Comparison of ENCODE assay signal across 14 cellular contexts in the genomic region with DNA sequence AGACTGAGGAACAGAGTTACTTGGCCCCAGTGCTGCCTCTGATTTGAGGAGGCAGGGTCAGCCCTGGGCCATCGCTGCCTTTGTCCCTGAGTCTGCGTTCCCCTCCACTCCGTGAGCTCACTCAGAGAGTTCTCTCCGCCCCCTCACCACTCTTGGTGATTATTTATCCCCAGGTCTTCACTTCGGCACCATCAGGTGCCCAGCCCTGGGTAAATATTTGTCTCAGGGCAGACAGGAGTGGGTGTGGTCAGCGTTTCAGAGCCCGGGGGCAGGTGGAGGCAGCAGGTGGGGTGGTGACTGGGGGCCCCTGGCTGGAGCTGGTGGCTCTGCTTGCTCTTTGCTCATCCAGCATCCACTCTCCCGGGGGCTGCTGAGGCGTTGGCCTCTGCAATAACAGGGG. TPM values are rescaled to one million over a fixed set of nuclear protein-coding genes. Genes with fewer than 3 reads are reported as not detected.
DNase-seq lines count a peak whose midpoint lies in the region; FAIRE-seq lines count a peak whose summit lies in the region.
"Had no signal": no experiment of that assay in that cellular context is flagged by ENCODE, and none has a peak within 500 bp of the region (broad histone marks: within the 10 kb centered on the region; RNA-seq: fewer than 3 reads in every experiment).

No MANE protein-coding gene starts in this region.

- no peak overlapping the region for H4K91ac ChIP-seq in neuronal stem cell (ENCODE audit: low read depth, low read length, poor library complexity)
- no peak overlapping the region for H4K91ac ChIP-seq in mesenchymal stem cell (ENCODE audit: low read length)

- H3K27ac ChIP-seq in neuronal stem cell (replicated peaks; ENCODE audit: low read length) = no peak overlapping the region
- H3K27ac ChIP-seq in mesenchymal stem cell (ENCODE audit: low read length, poor library complexity, severe bottlenecking) = no peak overlapping the region
- H3K27ac ChIP-seq: ovary, SK-N-MC had no signal

- no peak overlapping the region for H4K8ac ChIP-seq in neuronal stem cell (ENCODE audit: low read depth, low read length)
- no peak overlapping the region for H4K8ac ChIP-seq in mesenchymal stem cell (ENCODE audit: low read length)

- H3K27me3 ChIP-seq in neuronal stem cell (ENCODE audit: control insufficient read depth in 3 of 3, insufficient read depth in 3 of 3, low read depth in 1 of 3, low read length in 3 of 3) (no peaks in the 10 kb centered on the region), mesenchymal stem cell (ENCODE audit: control insufficient read depth in 1 of 2, insufficient read depth in 1 of 2, low read length in 2 of 2) (no peaks in the 10 kb centered on the region)
- H3K27me3 ChIP-seq: ovary had no signal

- H3K79me1 ChIP-seq in neuronal stem cell (ENCODE audit: low read depth, low read length) (peaks cover 33% of the 10 kb centered on the region), mesenchymal stem cell (replicated peaks; ENCODE audit: low read length, poor library complexity, severe bottlenecking) (peaks cover 66% of the 10 kb centered on the region)

- peak overlapping the region; percentile 2 for H2BK5ac ChIP-seq in neuronal stem cell (ENCODE audit: low read length)
- H2BK5ac ChIP-seq in mesenchymal stem cell (ENCODE audit: low read depth, low read length, poor library complexity, severe bottlenecking) = no peak overlapping the region

- H2BK12ac ChIP-seq in neuronal stem cell (ENCODE audit: low read length) = no peak overlapping the region
- no peak overlapping the region for H2BK12ac ChIP-seq in mesenchymal stem cell (ENCODE audit: low read length in 2 of 2)

- DNase-seq in DMS53 treated with DMSO at 0.1 percent for 48 hours (lab: John Stamatoyannopoulos, UW; ENCODE audit: unreplicated experiment) (peak; percentile 86), NCI-H2081 (lab: John Stamatoyannopoulos, UW) (peak; percentile 90 to 93), RPMI8226 (peak; percentile 61), neuronal stem cell (ENCODE audit: low spot score) (no peak), HuH-7.5 (ENCODE audit: low spot score) (no peak), GM19240 (ENCODE audit: insufficient read length, low spot score) (no peak), mesenchymal stem cell (no peak), frontal cortex (ENCODE audit: low spot score in 2 of 2) (no peak)
- DNase-seq: activated CD4-positive, CD25-positive, alpha-beta regulatory T cell treated with anti-CD3 and anti-CD28 coated beads, Interleukin-2, amount 50 U/mL, for 72 hours; ovary; stimulated activated CD4-positive, alpha-beta T cell treated with anti-CD3 and anti-CD28 coated beads, Interleukin-1b, Interleukin-23, amount 100 ng/mL, for 48 hours; stimulated activated naive B cell treated with anti-CD40 and anti-IgM and Interleukin-4, amounts not matched to agents 10 μg/mL and 1 μg/mL and 100 μg/mL, for 72 hours had no signal

- H2BK120ac ChIP-seq in neuronal stem cell (ENCODE audit: low read depth, low read length) (no peak overlapping the region), mesenchymal stem cell (ENCODE audit: low read depth, low read length) (no peak overlapping the region)

- H3K9ac ChIP-seq in neuronal stem cell (ENCODE audit: low read depth, low read length, poor library complexity) (peak overlapping the region; percentile 50), mesenchymal stem cell (ENCODE audit: low read length) (no peak overlapping the region)

- H3K23ac ChIP-seq in neuronal stem cell (ENCODE audit: low read depth, low read length, poor library complexity) (no peak overlapping the region), mesenchymal stem cell (ENCODE audit: low read length in 2 of 2) (no peak overlapping the region)

- H2AK5ac ChIP-seq in neuronal stem cell (ENCODE audit: low read depth, low read length) (peak overlapping the region; percentile 46), mesenchymal stem cell (ENCODE audit: low read length, severe bottlenecking) (no peak overlapping the region)

- H3K4ac ChIP-seq in neuronal stem cell (ENCODE audit: low read length) = no peak overlapping the region
- H3K4ac ChIP-seq in mesenchymal stem cell (ENCODE audit: low read depth in 1 of 2, low read length in 2 of 2) = no peak overlapping the region

- H3K9me3 ChIP-seq in neuronal stem cell (replicated peaks in 1 of 2; ENCODE audit: control insufficient read depth in 2 of 2, insufficient read depth in 1 of 2, low read depth in 1 of 2, low read length in 2 of 2) (peaks cover 0 to 2% of the 10 kb centered on the region in 2 donors), mesenchymal stem cell (ENCODE audit: control insufficient read depth, low read length) (no peaks in the 10 kb centered on the region)
- H3K9me3 ChIP-seq: ovary had no signal

- H3K4me3 ChIP-seq in neuronal stem cell (ENCODE audit: low read length in 2 of 2) (no peak overlapping the region), mesenchymal stem cell (ENCODE audit: insufficient read depth in 1 of 2, low read depth in 1 of 2, low read length in 2 of 2) (no peak overlapping the region)
- H3K4me3 ChIP-seq: ovary, SK-N-MC had no signal

- no peak for FAIRE-seq in frontal cortex (lab: Jason Lieb, UNC)

- H2AFZ ChIP-seq in neuronal stem cell (ENCODE audit: low read length) (no peak overlapping the region), mesenchymal stem cell (ENCODE audit: low read depth, low read length) (no peak overlapping the region)

- peaks cover 16 to 21% of the 10 kb centered on the region in 2 donors for H3K4me1 ChIP-seq in neuronal stem cell (ENCODE audit: control insufficient read depth in 2 of 2, insufficient read depth in 1 of 2, low read depth in 1 of 2, low read length in 2 of 2)
- H3K4me1 ChIP-seq in mesenchymal stem cell (ENCODE audit: control insufficient read depth, insufficient read depth, low read depth, low read length) = peaks cover 26% of the 10 kb centered on the region

- H3K4me2 ChIP-seq in neuronal stem cell (ENCODE audit: insufficient read depth, low read length, poor library complexity, severe bottlenecking) (no peak overlapping the region), mesenchymal stem cell (ENCODE audit: low read length, poor library complexity, severe bottlenecking) (no peak overlapping the region)

- H3K36me3 ChIP-seq in neuronal stem cell (replicated peaks in 1 of 2; ENCODE audit: control insufficient read depth in 2 of 2, insufficient read depth in 2 of 2, low read length in 2 of 2) (no peaks in the 10 kb centered on the region), mesenchymal stem cell (ENCODE audit: control insufficient read depth in 1 of 2, insufficient read depth in 2 of 2, low read depth in 1 of 2, low read length in 2 of 2) (peaks cover 0 to 29% of the 10 kb centered on the region in 2 experiments)
- H3K36me3 ChIP-seq: ovary had no signal

- H3K18ac ChIP-seq in neuronal stem cell (ENCODE audit: low read length) (no peak overlapping the region), mesenchymal stem cell (ENCODE audit: low read depth in 1 of 2, low read length in 2 of 2) (no peak overlapping the region)

- H3K14ac ChIP-seq in neuronal stem cell (ENCODE audit: low read length) (no peak overlapping the region), mesenchymal stem cell (ENCODE audit: low read length in 2 of 2) (no peak overlapping the region)

- no peak overlapping the region for H2BK15ac ChIP-seq in neuronal stem cell (ENCODE audit: low read length)
- H2BK15ac ChIP-seq in mesenchymal stem cell (ENCODE audit: low read depth, poor library complexity, severe bottlenecking) = no peak overlapping the region

- no CpG with 5 or more reads among the region's 9 CpGs for WGBS in neuronal stem cell (ENCODE audit: extremely low coverage in 2 of 2, insufficient read length in 2 of 2, insufficient replicate concordance in 1 of 2), 2 donors
- 86% methylated on average over 6 of the region's 9 CpGs for WGBS in mesenchymal stem cell

RNA-seq across cellular contexts. Expression of gene PPP1R37, which starts 20.6 kb away (rescaled TPM):
- 15.6 TPM for polyA plus RNA-seq in neuronal stem cell (2013, experiment 1 of 2)
- polyA plus RNA-seq in neuronal stem cell (2013, experiment 2 of 2) = 15.8 TPM
- 20.4 TPM for polyA plus RNA-seq in mesenchymal stem cell (2013, experiment 1 of 2)
- polyA plus RNA-seq in mesenchymal stem cell (2013, experiment 2 of 2) = 21.8 TPM
- 24.1 TPM for total RNA-seq in frontal cortex

RNA-seq across cellular contexts. Expression of gene GEMIN7, which starts 34.6 kb away (rescaled TPM):
- 19.2 TPM for polyA plus RNA-seq in neuronal stem cell (2013, experiment 1 of 2)
- polyA plus RNA-seq in neuronal stem cell (2013, experiment 2 of 2) = 18.7 TPM
- polyA plus RNA-seq in mesenchymal stem cell (2013, experiment 1 of 2) = 24.6 TPM
- 24.3 TPM for polyA plus RNA-seq in mesenchymal stem cell (2013, experiment 2 of 2)
- 11.8 TPM for total RNA-seq in frontal cortex

RNA-seq across cellular contexts. Expression of gene ZNF296, which starts 37.4 kb away (rescaled TPM):
- polyA plus RNA-seq in neuronal stem cell (2013, experiment 1 of 2) = 1.2 TPM
- 1.0 TPM for polyA plus RNA-seq in neuronal stem cell (2013, experiment 2 of 2)
- 0.58 TPM for polyA plus RNA-seq in mesenchymal stem cell (2013, experiment 1 of 2)
- polyA plus RNA-seq in mesenchymal stem cell (2013, experiment 2 of 2) = 0.56 TPM
- total RNA-seq in frontal cortex = under 0.01 TPM

RNA-seq across cellular contexts. Expression of gene NKPD1, which starts 47.2 kb away (rescaled TPM):
- polyA plus RNA-seq in neuronal stem cell (2013, experiment 1 of 2) = 0.28 TPM
- polyA plus RNA-seq in neuronal stem cell (2013, experiment 2 of 2) = 0.33 TPM
- 0.01 TPM for polyA plus RNA-seq in mesenchymal stem cell (2013, experiment 1 of 2)
- polyA plus RNA-seq in mesenchymal stem cell (2013, experiment 2 of 2) = 0.01 TPM
- total RNA-seq in frontal cortex = 1.2 TPM
- polyA plus RNA-seq: CD14-positive monocyte had no signal

Comparison
In these comparisons a context has a peak if more than half of its experiments do, and no peak if none do; other contexts are left out.
1. DNase-seq: peak in DMS53 treated with DMSO at 0.1 percent for 48 hours (single experiment), NCI-H2081 (2 of 2) and RPMI8226 (single experiment); none in neuronal stem cell (single experiment), HuH-7.5 (single experiment), GM19240 (single experiment), mesenchymal stem cell (single experiment) and frontal cortex (0 of 2).